ENCODE assay signal across 1 cellular context in the genomic region with DNA sequence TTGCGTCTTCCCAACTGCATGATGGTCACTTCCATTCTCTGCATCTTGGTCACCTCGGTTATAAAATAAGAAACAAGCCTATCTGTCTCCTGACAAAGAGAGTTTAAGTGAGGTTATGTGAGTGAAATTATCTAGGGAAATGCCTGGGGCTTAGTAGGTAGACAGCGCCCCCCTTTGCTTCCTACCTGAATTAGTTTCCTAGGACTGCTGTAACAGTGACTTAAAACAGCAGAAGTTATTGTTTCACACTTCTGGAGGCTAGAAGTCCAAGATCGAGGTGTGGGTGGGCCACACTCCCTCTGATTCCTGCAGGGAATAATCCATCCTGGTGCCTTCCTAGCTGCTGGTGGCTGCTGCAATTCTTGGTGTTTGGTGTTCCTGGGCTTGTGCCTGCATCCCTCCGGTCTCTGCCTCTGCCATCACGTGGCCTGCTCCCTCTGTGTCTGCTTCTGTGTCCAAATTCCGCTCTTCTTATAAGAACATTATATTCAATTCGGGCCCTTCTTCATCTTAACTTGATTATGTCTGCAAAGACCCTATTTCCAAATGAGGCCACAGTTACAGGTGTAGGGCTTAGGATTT.
TF ChIP-seq lines count a peak whose summit lies in the region.

No MANE protein-coding gene starts in this region.

TF ChIP-seq in K562, 482 proteins besides CTCF, POLR2A, EP300 and RAD21:
- no peak for TF ChIP-seq BCOR (IDR thresholded peaks at IDR 0.05)
- TF ChIP-seq ZEB2 (IDR thresholded peaks at IDR 0.05): no peak
- no peak for TF ChIP-seq NFE2 (IDR thresholded peaks at IDR 0.05; ENCODE audit: low read depth)
- no peak for TF ChIP-seq TEAD2 (tag; IDR thresholded peaks at IDR 0.05)
- TF ChIP-seq ARID2 (IDR thresholded peaks at IDR 0.05): no peak
- TF ChIP-seq ZNF253 (CRISPR knock-in tag; conservative IDR thresholded peaks at IDR 0.05): no peak
- TF ChIP-seq, protein P1, sequence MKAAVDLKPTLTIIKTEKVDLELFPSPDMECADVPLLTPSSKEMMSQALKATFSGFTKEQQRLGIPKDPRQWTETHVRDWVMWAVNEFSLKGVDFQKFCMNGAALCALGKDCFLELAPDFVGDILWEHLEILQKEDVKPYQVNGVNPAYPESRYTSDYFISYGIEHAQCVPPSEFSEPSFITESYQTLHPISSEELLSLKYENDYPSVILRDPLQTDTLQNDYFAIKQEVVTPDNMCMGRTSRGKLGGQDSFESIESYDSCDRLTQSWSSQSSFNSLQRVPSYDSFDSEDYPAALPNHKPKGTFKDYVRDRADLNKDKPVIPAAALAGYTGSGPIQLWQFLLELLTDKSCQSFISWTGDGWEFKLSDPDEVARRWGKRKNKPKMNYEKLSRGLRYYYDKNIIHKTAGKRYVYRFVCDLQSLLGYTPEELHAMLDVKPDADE (conservative IDR thresholded peaks at IDR 0.05; ENCODE audit: control insufficient read depth, low read depth, low read length): no peak
- no peak for TF ChIP-seq PPARD (CRISPR knock-in tag; IDR thresholded peaks at IDR 0.05)
- TF ChIP-seq GATA2 (CRISPR knock-in tag; IDR thresholded peaks at IDR 0.05): no peak
- TF ChIP-seq NR0B1 (IDR thresholded peaks at IDR 0.05; ENCODE audit: partially characterized antibody): no peak
- no peak for TF ChIP-seq ZNF212 (CRISPR knock-in tag; IDR thresholded peaks at IDR 0.05)
- TF ChIP-seq CAMTA2 (CRISPR knock-in tag; conservative IDR thresholded peaks at IDR 0.05): no peak
- TF ChIP-seq ZNF197 (CRISPR knock-in tag; IDR thresholded peaks at IDR 0.05; ENCODE audit: low read depth): no peak
- TF ChIP-seq MCM2 (IDR thresholded peaks at IDR 0.05; ENCODE audit: low read depth): no peak
- no peak for TF ChIP-seq NR2C1 (IDR thresholded peaks at IDR 0.05)
- no peak for TF ChIP-seq NR2C1 (tag; IDR thresholded peaks at IDR 0.05)
- no peak for TF ChIP-seq ZNF41 (CRISPR knock-in tag; conservative IDR thresholded peaks at IDR 0.05)
- TF ChIP-seq ZFP30 (CRISPR knock-in tag; IDR thresholded peaks at IDR 0.05; ENCODE audit: borderline replicate concordance): no peak
- TF ChIP-seq BDP1 (IDR thresholded peaks at IDR 0.05; ENCODE audit: insufficient read depth, insufficient read length): no peak
- no peak for TF ChIP-seq MBD2 (IDR thresholded peaks at IDR 0.05; ENCODE audit: borderline replicate concordance, low read depth)
TF ChIP-seq in K562: peak in this region for 0.
